Comparison of ENCODE assay signal across 17 cellular contexts in the genomic region with DNA sequence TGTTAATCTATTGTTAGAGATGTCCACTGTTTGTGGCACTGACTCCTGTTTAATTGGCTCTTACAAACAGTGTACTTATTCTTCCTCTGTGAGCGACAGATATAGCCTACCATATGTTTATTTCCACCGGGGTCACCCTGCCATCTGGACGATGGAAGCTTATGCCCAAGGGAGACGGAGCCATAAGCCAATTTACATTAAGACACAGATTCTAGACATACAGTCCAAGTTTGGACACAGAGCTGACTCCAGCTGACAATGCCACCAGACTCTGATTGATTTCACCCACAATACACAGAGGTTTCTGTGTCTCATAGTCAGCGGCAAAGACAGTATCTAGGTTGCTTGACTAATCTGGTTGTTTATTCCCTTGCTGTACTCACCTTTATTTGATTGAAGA.
"Had no signal": no experiment of that assay in that cellular context is flagged by ENCODE, and none has a peak within 500 bp of the region (broad histone marks: within the 10 kb centered on the region; RNA-seq: fewer than 3 reads in every experiment).

No MANE protein-coding gene starts in this region.

- H3K9me3 ChIP-seq: pancreas, right lobe of liver, tibial artery had no signal

- H3K4me3 ChIP-seq: heart right ventricle, pancreas, right lobe of liver, skin epidermis, tibial artery had no signal

- H3K4me1 ChIP-seq: pancreas, right lobe of liver, tibial artery had no signal

- H3K27me3 ChIP-seq: heart right ventricle, pancreas, right lobe of liver, tibial artery had no signal

- DNase-seq: activated CD4-positive, alpha-beta T cell treated with anti-CD3 and anti-CD28 coated beads, Interleukin-2, amount 10 ng/mL, durations not matched to agents 7 days and 5 days; activated CD8-positive, alpha-beta memory T cell treated with anti-CD3 and anti-CD28 coated beads, Interleukin-2, amount 10 ng/mL, durations not matched to agents 7 days and 5 days; activated CD8-positive, alpha-beta T cell treated with anti-CD3 and anti-CD28 coated beads for 36 hours; activated effector memory CD4-positive, alpha-beta T cell treated with anti-CD3 and anti-CD28 coated beads, Interleukin-2, amount 50 U/mL, for 16 hours; activated naive CD4-positive, alpha-beta T cell treated with anti-CD3 and anti-CD28 coated beads, Interleukin-2, amount 10 ng/mL, durations not matched to agents 7 days and 5 days; activated T-cell treated with anti-CD3 and anti-CD28 coated beads for 4 hours; amygdala; cerebellar nuclear complex; cortex of kidney; heart right ventricle; left colon; pancreas; right lobe of liver; stimulated activated CD4-positive, alpha-beta T cell treated with anti-CD3 and anti-CD28 coated beads, Interleukin-1b, Interleukin-23, amount 100 ng/mL, for 48 hours; substantia nigra; tibial artery had no signal

- H3K27ac ChIP-seq: heart right ventricle, pancreas, right lobe of liver, skin epidermis, tibial artery had no signal

- H3K36me3 ChIP-seq: heart right ventricle, pancreas, right lobe of liver, tibial artery had no signal
